ENCODE assay signal across 8 cellular contexts in genomic region chr6:80106418-80107235, GRCh38. TPM values are rescaled to one million over a fixed set of nuclear protein-coding genes. Genes with fewer than 3 reads are reported as not detected.
DNase-seq lines count a peak whose midpoint lies in the region; ATAC-seq, FAIRE-seq and TF ChIP-seq lines count a peak whose summit lies in the region.

Gene BCKDHB (plus strand): TSS chr6:80106671. CDS start chr6:80106694, 23 bp downstream.

- peak; percentile 99 to 100 for DNase-seq in AML-193 (lab: John Stamatoyannopoulos, UW)
- DNase-seq in NCI-H510A treated with DMSO at 0.1 percent for 48 hours (lab: John Stamatoyannopoulos, UW) = peak; percentile 83
- DNase-seq in activated CD4-positive, alpha-beta T cell treated with anti-CD3 and anti-CD28 coated beads for 24 hours (ENCODE audit: low read depth in 2 of 2) = peak; percentile 93 to 96
- peak; percentile 99 for DNase-seq in choroid plexus epithelial cell (ENCODE audit: low read depth)
- DNase-seq in kidney = peak; percentile 99
- DNase-seq in stimulated activated CD4-positive, alpha-beta T cell treated with anti-CD3 and anti-CD28 coated beads, Interleukin-15, amount 100 ng/mL, for 24 hours = peak; percentile 98

- no peak for TF ChIP-seq CTCF in choroid plexus epithelial cell (conservative IDR thresholded peaks at IDR 0.05; ENCODE audit: low read depth, low read length)
- TF ChIP-seq CTCF in kidney (IDR thresholded peaks at IDR 0.05; ENCODE audit: borderline replicate concordance, extremely low read depth, insufficient read depth) = no peak

- no peaks in the 10 kb centered on the region for H3K36me3 ChIP-seq in kidney (ENCODE audit: control insufficient read depth in 1 of 2, insufficient read depth in 2 of 2, low read length in 2 of 2)

- H3K4me3 ChIP-seq in choroid plexus epithelial cell (ENCODE audit: low read depth, low read length) (peak within 1 kb of the TSS; percentile 76), kidney (ENCODE audit: low read length in 2 of 2) (peak within 1 kb of the TSS; percentile 73 to 91)

- H3K27ac ChIP-seq in kidney (ENCODE audit: low read depth in 2 of 2, low read length in 2 of 2) = peak within 1 kb of the TSS; percentile 71 to 75

- no peaks in the 10 kb centered on the region for H3K9me3 ChIP-seq in kidney (ENCODE audit: control insufficient read depth in 1 of 2, low read length in 2 of 2)

- intact Hi-C loops in kidney (cut with DNase I) = no loop called here

- H3K9ac ChIP-seq in kidney (ENCODE audit: low read length in 2 of 2) = peak within 1 kb of the TSS; percentile 79 to 82

- ATAC-seq in HG03439 (IDR thresholded peaks at IDR 0.05; ENCODE audit: unreplicated experiment) = peak; percentile 100

- peaks cover 4 to 14% of the 10 kb centered on the region in 2 donors for H3K4me1 ChIP-seq in kidney (ENCODE audit: control insufficient read depth in 1 of 2, insufficient read depth in 1 of 2, low read depth in 1 of 2, low read length in 2 of 2)

- peak; percentile 98 for FAIRE-seq in kidney (lab: Jason Lieb, UNC)

- peak; percentile 91 for TF ChIP-seq POLR2A in GM19193 (IDR thresholded peaks at IDR 0.05; ENCODE audit: extremely low read depth, insufficient read depth, insufficient read length)

RNA-seq across cellular contexts. Expression of gene BCKDHB, which starts in this region (rescaled TPM):
- 22.8 TPM for total RNA-seq in kidney
- 21.0 TPM for polyA plus RNA-seq in kidney (ENCODE audit: insufficient read depth, low read depth, low replicate concordance)

Comparison
In these comparisons a context has a peak if more than half of its experiments do, and no peak if none do; other contexts are left out.
1. Peak in every context shown above with its lines: DNase-seq, ATAC-seq, H3K4me3 ChIP-seq and H3K27ac ChIP-seq.